Comparison of ENCODE assay signal across 23 cellular contexts in genomic region chr7:77461246-77461645, GRCh38.
"Had no signal": no experiment of that assay in that cellular context is flagged by ENCODE, and none has a peak within 500 bp of the region (broad histone marks: within the 10 kb centered on the region; RNA-seq: fewer than 3 reads in every experiment).

No MANE protein-coding gene starts in this region.

- H3K4me1 Mint-ChIP-seq: brain had no signal

- H3K36me3 ChIP-seq: colonic mucosa, gastroesophageal sphincter, heart left ventricle, left ventricle myocardium inferior, prostate gland, right atrium auricular region, tibial nerve had no signal

- H3K9me3 ChIP-seq: colonic mucosa, gastroesophageal sphincter, heart left ventricle, left ventricle myocardium inferior, prostate gland, right atrium auricular region, tibial nerve had no signal

- H3K27ac Mint-ChIP-seq: activated CD4-positive, alpha-beta memory T cell treated with anti-CD3 and anti-CD28 coated beads for 36 hours; activated CD8-positive, alpha-beta memory T cell treated with anti-CD3 and anti-CD28 coated beads, Interleukin-2, amount 10 ng/mL, durations not matched to agents 7 days and 5 days; activated T-cell treated with anti-CD3 and anti-CD28 coated beads, Interleukin-2, amount 50 U/mL, for 24 hours; activated T-helper 2 cell treated with anti-CD3 and anti-CD28 coated beads, Interferon-gamma antibody, Interleukin-2, Interleukin-4, amounts not matched to agents 10 μg/mL and 5 μg/mL and 100 μg/mL, durations not matched to agents 14 hours and 24 hours and 36 hours; brain; naive B cell; stimulated activated naive CD8-positive, alpha-beta T cell treated with anti-CD3 and anti-CD28 coated beads, Interleukin-15, Interleukin-2, amounts not matched to agents 100 ng/mL and 50 ng/mL, for 24 hours; WTC11 had no signal

- H3K9me3 Mint-ChIP-seq: activated CD4-positive, alpha-beta memory T cell treated with anti-CD3 and anti-CD28 coated beads for 36 hours; activated T-cell treated with anti-CD3 and anti-CD28 coated beads, Interleukin-2, amount 50 U/mL, for 24 hours; activated T-helper 2 cell treated with anti-CD3 and anti-CD28 coated beads, Interferon-gamma antibody, Interleukin-2, Interleukin-4, amounts not matched to agents 10 μg/mL and 5 μg/mL and 100 μg/mL, durations not matched to agents 14 hours and 24 hours and 36 hours; brain; naive B cell; neural crest cell; stimulated activated naive CD8-positive, alpha-beta T cell treated with anti-CD3 and anti-CD28 coated beads, Interleukin-15, Interleukin-2, amounts not matched to agents 100 ng/mL and 50 ng/mL, for 24 hours; WTC11 had no signal

- ATAC-seq: activated CD8-positive, alpha-beta memory T cell treated with anti-CD3 and anti-CD28 coated beads, Interleukin-2, amount 10 ng/mL, durations not matched to agents 7 days and 5 days; esophagus mucosa; gastroesophageal sphincter; heart left ventricle; WTC11 had no signal

- H3K4me3 ChIP-seq: colonic mucosa, gastroesophageal sphincter, heart left ventricle, left ventricle myocardium inferior, prostate gland, right atrium auricular region, skin epidermis, tibial nerve had no signal

- H3K4me3 Mint-ChIP-seq: activated CD4-positive, alpha-beta memory T cell treated with anti-CD3 and anti-CD28 coated beads for 36 hours; activated CD8-positive, alpha-beta memory T cell treated with anti-CD3 and anti-CD28 coated beads, Interleukin-2, amount 10 ng/mL, durations not matched to agents 7 days and 5 days; activated T-cell treated with anti-CD3 and anti-CD28 coated beads, Interleukin-2, amount 50 U/mL, for 24 hours; brain; naive B cell; neural crest cell; stimulated activated naive CD8-positive, alpha-beta T cell treated with anti-CD3 and anti-CD28 coated beads, Interleukin-15, Interleukin-2, amounts not matched to agents 100 ng/mL and 50 ng/mL, for 24 hours; WTC11 had no signal

- H3K27me3 Mint-ChIP-seq: activated CD4-positive, alpha-beta memory T cell treated with anti-CD3 and anti-CD28 coated beads for 36 hours; activated T-cell treated with anti-CD3 and anti-CD28 coated beads, Interleukin-2, amount 50 U/mL, for 24 hours; brain; naive B cell; stimulated activated naive CD8-positive, alpha-beta T cell treated with anti-CD3 and anti-CD28 coated beads, Interleukin-15, Interleukin-2, amounts not matched to agents 100 ng/mL and 50 ng/mL, for 24 hours had no signal

- H3K36me3 Mint-ChIP-seq: activated CD4-positive, alpha-beta memory T cell treated with anti-CD3 and anti-CD28 coated beads for 36 hours; activated CD8-positive, alpha-beta memory T cell treated with anti-CD3 and anti-CD28 coated beads, Interleukin-2, amount 10 ng/mL, durations not matched to agents 7 days and 5 days; brain; naive B cell; WTC11 had no signal

- H3K27me3 ChIP-seq: colonic mucosa, gastroesophageal sphincter, heart left ventricle, right atrium auricular region, tibial nerve had no signal

- H3K27ac ChIP-seq: colonic mucosa, gastroesophageal sphincter, heart left ventricle, left ventricle myocardium inferior, prostate gland, right atrium auricular region, skin epidermis, tibial nerve had no signal

- H3K4me1 ChIP-seq: colonic mucosa, gastroesophageal sphincter, prostate gland, right atrium auricular region, tibial nerve had no signal

- DNase-seq: activated CD4-positive, alpha-beta memory T cell treated with anti-CD3 and anti-CD28 coated beads for 36 hours; activated CD4-positive, alpha-beta T cell treated with anti-CD3 and anti-CD28 coated beads for 4 hours; activated CD8-positive, alpha-beta memory T cell treated with anti-CD3 and anti-CD28 coated beads, Interleukin-2, amount 10 ng/mL, durations not matched to agents 7 days and 5 days; activated naive CD4-positive, alpha-beta T cell treated with Interleukin-2 at 50 U/mL for 16 hours; activated T-cell treated with anti-CD3 and anti-CD28 coated beads, Interleukin-2, amount 50 U/mL, for 24 hours; caudate nucleus; colonic mucosa; heart left ventricle; left ventricle myocardium inferior; mammary epithelial cell; naive B cell; T-helper 2 cell had no signal
